ENCODE assay signal across 7 cellular contexts in genomic region chr1:46616277-46617107, GRCh38. TPM values are rescaled to one million over a fixed set of nuclear protein-coding genes. Genes with fewer than 3 reads are reported as not detected.
DNase-seq lines count a peak whose midpoint lies in the region; ATAC-seq and TF ChIP-seq lines count a peak whose summit lies in the region.

TSS of gene MOB3C (minus strand) at chr1:46616811. CDS start at chr1:46613321, 3,490 bp downstream.

- peaks cover 5% of the 10 kb centered on the region for H3K36me3 Mint-ChIP-seq in activated CD8-positive, alpha-beta memory T cell treated with anti-CD3 and anti-CD28 coated beads, Interleukin-2, amount 10 ng/mL, durations not matched to agents 7 days and 5 days
- no peaks in the 10 kb centered on the region for H3K36me3 Mint-ChIP-seq in endodermal cell (ENCODE audit: low read depth)

- peaks cover 36% of the 10 kb centered on the region for H3K27me3 ChIP-seq in endodermal cell (ENCODE audit: control insufficient read depth, insufficient read depth, low read length, poor library complexity, severe bottlenecking)

- H3K27ac ChIP-seq in endodermal cell (ENCODE audit: low read depth, low read length): no peak within 1 kb of the TSS
- H3K27ac ChIP-seq in mesodermal cell (ENCODE audit: low read depth, low read length, severe bottlenecking): peak within 1 kb of the TSS; percentile 41

- H3K4me1 Mint-ChIP-seq in activated CD8-positive, alpha-beta memory T cell treated with anti-CD3 and anti-CD28 coated beads, Interleukin-2, amount 10 ng/mL, durations not matched to agents 7 days and 5 days: peaks cover 57% of the 10 kb centered on the region
- H3K4me1 Mint-ChIP-seq in endodermal cell: peaks cover 18% of the 10 kb centered on the region

- DNase-seq in NCI-H460 (ENCODE audit: extremely low read depth, low read depth) (peak; percentile 39), endodermal cell (peak; percentile 82)
- DNase-seq in activated CD8-positive, alpha-beta memory T cell treated with anti-CD3 and anti-CD28 coated beads, Interleukin-2, amount 10 ng/mL, durations not matched to agents 7 days and 5 days: peak; percentile 74
- DNase-seq in stimulated activated CD8-positive, alpha-beta memory T cell treated with anti-CD3 and anti-CD28 coated beads, Interleukin-15, amount 100 ng/mL, for 4 hours (ENCODE audit: low read depth in 2 of 2): peak; percentile 58 to 76

- TF ChIP-seq POLR2A in GM15510 (IDR thresholded peaks at IDR 0.05; ENCODE audit: borderline replicate concordance, extremely low read depth, insufficient read length): peak; percentile 69

- H3K9me3 ChIP-seq in endodermal cell (ENCODE audit: control insufficient read depth, low read length): no peaks in the 10 kb centered on the region
- no peaks in the 10 kb centered on the region for H3K9me3 ChIP-seq in mesodermal cell (ENCODE audit: control insufficient read depth, low read length)

- 8 to 9% methylated on average over 15 to 61 of the region's 62 CpGs for WGBS in endodermal cell (ENCODE audit: insufficient coverage in 1 of 2, insufficient read length in 1 of 2), 2 experiments
- 7 to 15% methylated on average over 15 to 48 of the region's 62 CpGs for WGBS in mesodermal cell (ENCODE audit: insufficient coverage in 2 of 2), 2 experiments

- CTCF ChIA-PET in activated CD8-positive, alpha-beta memory T cell treated with anti-CD3 and anti-CD28 coated beads, Interleukin-2, amount 10 ng/mL, durations not matched to agents 7 days and 5 days (lab: Charles Lee): interaction anchor here (0.8 to 5.4 kb wide), 11 partner anchors 8 to 108 kb away, joined by 3 to 51 read pairs (median 4); partner anchors contain the start of genes ATPAF1, EFCAB14 and MKNK1

- H3K4me3 ChIP-seq in endodermal cell (ENCODE audit: low read length): peak within 1 kb of the TSS; percentile 77
- peak within 1 kb of the TSS; percentile 58 for H3K4me3 ChIP-seq in mesodermal cell (ENCODE audit: extremely low read depth, insufficient read depth, low read length, poor library complexity, severe bottlenecking)

- H3K4me3 Mint-ChIP-seq in activated CD8-positive, alpha-beta memory T cell treated with anti-CD3 and anti-CD28 coated beads, Interleukin-2, amount 10 ng/mL, durations not matched to agents 7 days and 5 days: peak within 1 kb of the TSS; percentile 91
- peak within 1 kb of the TSS; percentile 69 for H3K4me3 Mint-ChIP-seq in endodermal cell

- no peak within 1 kb of the TSS for H3K9ac ChIP-seq in endodermal cell (ENCODE audit: extremely low read depth, low read length, poor library complexity, severe bottlenecking)

- H3K4me1 ChIP-seq in endodermal cell (ENCODE audit: control insufficient read depth, insufficient read depth, low read length): peaks cover 7% of the 10 kb centered on the region
- peaks cover 6% of the 10 kb centered on the region for H3K4me1 ChIP-seq in mesodermal cell (ENCODE audit: control insufficient read depth, insufficient read depth, low read length, poor library complexity, severe bottlenecking)

- peak; percentile 60 for ATAC-seq in HG02610 (IDR thresholded peaks at IDR 0.05; ENCODE audit: unreplicated experiment)
- peak; percentile 88 for ATAC-seq in activated CD8-positive, alpha-beta memory T cell treated with anti-CD3 and anti-CD28 coated beads, Interleukin-2, amount 10 ng/mL, durations not matched to agents 7 days and 5 days

- H3K27ac Mint-ChIP-seq in activated CD8-positive, alpha-beta memory T cell treated with anti-CD3 and anti-CD28 coated beads, Interleukin-2, amount 10 ng/mL, durations not matched to agents 7 days and 5 days: peak within 1 kb of the TSS; percentile 84
- no peak within 1 kb of the TSS for H3K27ac Mint-ChIP-seq in endodermal cell

- no peaks in the 10 kb centered on the region for H3K9me3 Mint-ChIP-seq in activated CD8-positive, alpha-beta memory T cell treated with anti-CD3 and anti-CD28 coated beads, Interleukin-2, amount 10 ng/mL, durations not matched to agents 7 days and 5 days (ENCODE audit: low read depth)
- no peaks in the 10 kb centered on the region for H3K9me3 Mint-ChIP-seq in endodermal cell

- H3K36me3 ChIP-seq in endodermal cell (ENCODE audit: control insufficient read depth, insufficient read depth, low read length): no peaks in the 10 kb centered on the region
- no peaks in the 10 kb centered on the region for H3K36me3 ChIP-seq in mesodermal cell (ENCODE audit: control insufficient read depth, insufficient read depth, low read length)

- H3K27me3 Mint-ChIP-seq in activated CD8-positive, alpha-beta memory T cell treated with anti-CD3 and anti-CD28 coated beads, Interleukin-2, amount 10 ng/mL, durations not matched to agents 7 days and 5 days: no peaks in the 10 kb centered on the region
- peaks cover 49% of the 10 kb centered on the region for H3K27me3 Mint-ChIP-seq in endodermal cell (ENCODE audit: insufficient read depth)

- TF ChIP-seq CTCF in endodermal cell (conservative IDR thresholded peaks at IDR 0.05): no peak

RNA-seq across cellular contexts. Expression of gene MOB3C, which starts in this region (rescaled TPM):
- total RNA-seq in NCI-H460 (2014; rRNA removed; shearing (Covaris generic)): 3.1 and 3.7 TPM in 2 replicates
- polyA plus RNA-seq in NCI-H460 (2014; cell fraction: nucleus; rRNA removed): 3.0 and 5.3 TPM in 2 replicates
- total RNA-seq in activated CD8-positive, alpha-beta memory T cell treated with anti-CD3 and anti-CD28 coated beads, Interleukin-2, amount 10 ng/mL, durations not matched to agents 7 days and 5 days: 10 to 100 TPM; 18.3 to 20.7 TPM
- total RNA-seq in endodermal cell: 1 to 10 TPM; 1.7 to 2.3 TPM
- polyA plus RNA-seq in endodermal cell (2013, experiment 1 of 2): 2.8 TPM
- 2.6 TPM for polyA plus RNA-seq in endodermal cell (2013, experiment 2 of 2)
- 5.2 TPM for polyA plus RNA-seq in mesodermal cell (2013, experiment 1 of 2)
- polyA plus RNA-seq in mesodermal cell (2013, experiment 2 of 2): 4.7 TPM
